In the genomic region with DNA sequence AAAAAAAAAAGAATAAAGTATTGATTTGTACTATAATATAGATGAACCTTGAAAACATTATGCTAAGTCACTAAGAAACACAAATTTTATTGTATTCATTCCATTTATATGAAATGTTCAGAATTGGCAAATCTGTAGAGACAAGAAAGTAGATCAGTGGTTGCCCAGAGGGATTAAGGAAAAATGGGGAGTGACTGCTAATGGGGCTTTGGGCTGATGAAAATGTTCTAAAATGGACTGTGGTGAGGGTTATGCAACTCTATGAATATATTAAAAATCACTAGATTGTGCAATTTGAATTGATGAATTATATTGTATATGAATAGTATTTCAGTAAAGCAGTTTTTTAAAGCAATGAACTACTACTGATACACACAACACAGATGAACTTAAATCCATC, we compare ENCODE assay signal across 26 cellular contexts.
"Had no signal": no experiment of that assay in that cellular context is flagged by ENCODE, and none has a peak within 500 bp of the region (broad histone marks: within the 10 kb centered on the region; RNA-seq: fewer than 3 reads in every experiment).

No MANE protein-coding gene starts in this region.

- H3K36me3 ChIP-seq: prostate gland, uterus had no signal

- H3K27ac ChIP-seq: left lung, lower lobe of right lung, pancreas, prostate gland, sigmoid colon, tibial nerve, uterus had no signal

- H3K9me3 ChIP-seq: left lung, lower lobe of right lung, pancreas, prostate gland, sigmoid colon, tibial nerve, uterus had no signal

- ATAC-seq: left colon; left lung; lower lobe of right lung; naive thymus-derived CD8-positive, alpha-beta T cell; pancreas; right cardiac atrium; stimulated activated memory B cell treated with anti-CD40 and anti-IgM and Interleukin-4, amounts not matched to agents 10 μg/mL and 1 μg/mL and 100 μg/mL, for 72 hours; stimulated activated naive CD8-positive, alpha-beta T cell treated with anti-CD3 and anti-CD28 coated beads, Interleukin-15, amount 100 ng/mL, for 72 hours had no signal

- H3K4me3 ChIP-seq: left lung, lower lobe of right lung, pancreas, prostate gland, sigmoid colon, smooth muscle cell, tibial nerve, uterus had no signal

- H3K4me1 ChIP-seq: left lung, lower lobe of right lung, pancreas, prostate gland, sigmoid colon, tibial nerve, uterus had no signal

- H3K27me3 ChIP-seq: left lung, pancreas, sigmoid colon, tibial nerve, uterus had no signal

- FAIRE-seq: islet of Langerhans, kidney, pancreas had no signal

- H3K4me2 ChIP-seq: smooth muscle cell had no signal

- DNase-seq: kidney; left colon; left lung; lower lobe of right lung; mammary epithelial cell; mesenchymal stem cell; naive thymus-derived CD8-positive, alpha-beta T cell; nucleus accumbens; pancreas; posterior cingulate gyrus; retina; right cardiac atrium; sigmoid colon; stimulated activated CD4-positive, alpha-beta T cell treated with anti-CD3 and anti-CD28 coated beads, Interleukin-1b, Interleukin-23, amount 100 ng/mL, for 48 hours; stimulated activated CD4-positive, alpha-beta T cell treated with anti-CD3 and anti-CD28 coated beads, Interleukin-2, amount 100 ng/mL, for 48 hours; stimulated activated CD4-positive, alpha-beta T cell treated with anti-CD3 and anti-CD28 coated beads, Interleukin-4, amount 100 ng/mL, for 4 hours; stimulated activated CD8-positive, alpha-beta memory T cell treated with anti-CD3 and anti-CD28 coated beads, Interleukin-4, amount 100 ng/mL, for 48 hours; stimulated activated naive CD4-positive, alpha-beta T cell treated with Interleukin-2 at 50 U/mL for 16 hours; stimulated activated naive CD8-positive, alpha-beta T cell treated with anti-CD3 and anti-CD28 coated beads, Interleukin-15, amount 100 ng/mL, for 72 hours; substantia nigra; uterus had no signal
